Comparison of ENCODE assay signal across 15 cellular contexts in the genomic region with DNA sequence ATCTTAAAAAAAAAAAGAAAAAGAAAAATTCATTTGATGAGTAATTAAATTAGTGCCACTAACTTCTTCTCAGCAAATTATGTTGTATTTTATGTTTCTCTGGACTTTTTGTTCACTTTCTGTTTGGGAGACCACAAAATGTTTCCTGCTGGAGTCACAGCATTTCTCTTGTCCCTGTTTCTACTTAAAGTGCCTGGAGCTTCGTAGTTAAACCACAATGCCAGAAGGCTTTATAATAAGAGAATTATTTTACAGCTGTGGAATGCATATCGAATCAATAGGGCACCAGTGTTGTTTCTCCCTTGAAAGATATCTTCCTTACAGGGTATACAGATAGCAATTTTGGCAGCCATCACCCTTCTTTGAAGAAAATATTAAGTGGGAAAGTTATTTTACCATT. TPM values are rescaled to one million over a fixed set of nuclear protein-coding genes. Genes with fewer than 3 reads are reported as not detected.
DNase-seq lines count a peak whose midpoint lies in the region.
"Had no signal": no experiment of that assay in that cellular context is flagged by ENCODE, and none has a peak within 500 bp of the region (broad histone marks: within the 10 kb centered on the region; RNA-seq: fewer than 3 reads in every experiment).

No MANE protein-coding gene starts in this region.

- peak overlapping the region; percentile 59 for H3K4me3 Mint-ChIP-seq in activated CD4-positive, alpha-beta T cell treated with anti-CD3 and anti-CD28 coated beads, Interleukin-2, amount 10 ng/mL, durations not matched to agents 24 days and 14 days
- H3K4me3 Mint-ChIP-seq: dendritic cell treated with granulocyte-macrophage colony-stimulating factor and Interleukin-4, amounts not matched to agents 40 ng/mL and 50 ng/mL, for 4 days; stimulated activated naive CD8-positive, alpha-beta T cell treated with anti-CD3 and anti-CD28 coated beads, Interleukin-15, Interleukin-2, amounts not matched to agents 100 ng/mL and 50 ng/mL, for 24 hours had no signal

- intact Hi-C loops in activated CD4-positive, alpha-beta T cell treated with anti-CD3 and anti-CD28 coated beads, Interleukin-2, amount 10 ng/mL, durations not matched to agents 24 days and 14 days (cut with micrococcal nuclease) = loop anchor here (5.0 to 10.0 kb wide), 9 partner anchors 337 to 1292 kb away; a partner anchor contains a TSS

- peaks cover 49% of the 10 kb centered on the region for H3K4me1 ChIP-seq in skeletal muscle satellite cell (ENCODE audit: control insufficient read depth, insufficient read depth, low read length)
- peaks cover 10% of the 10 kb centered on the region for H3K4me1 ChIP-seq in effector memory CD4-positive, alpha-beta T cell (ENCODE audit: control insufficient read depth, insufficient read depth, low read length, poor library complexity, severe bottlenecking)

- peak overlapping the region; percentile 58 for H3K9ac ChIP-seq in skeletal muscle satellite cell (ENCODE audit: low read depth, low read length)

- no peaks in the 10 kb centered on the region for H3K27me3 ChIP-seq in skeletal muscle satellite cell (ENCODE audit: control insufficient read depth, insufficient read depth, low read length)
- no peaks in the 10 kb centered on the region for H3K27me3 ChIP-seq in effector memory CD4-positive, alpha-beta T cell (replicated peaks; ENCODE audit: control insufficient read depth, insufficient read depth, low read length, poor library complexity, severe bottlenecking)
- H3K27me3 ChIP-seq: esophagus squamous epithelium, neutrophil had no signal

- H3K27me3 Mint-ChIP-seq in activated CD4-positive, alpha-beta T cell treated with anti-CD3 and anti-CD28 coated beads, Interleukin-2, amount 10 ng/mL, durations not matched to agents 24 days and 14 days = no peaks in the 10 kb centered on the region
- H3K27me3 Mint-ChIP-seq: activated naive CD8-positive, alpha-beta T cell; dendritic cell treated with granulocyte-macrophage colony-stimulating factor and Interleukin-4, amounts not matched to agents 40 ng/mL and 50 ng/mL, for 4 days; stimulated activated naive CD8-positive, alpha-beta T cell treated with anti-CD3 and anti-CD28 coated beads, Interleukin-15, Interleukin-2, amounts not matched to agents 100 ng/mL and 50 ng/mL, for 24 hours had no signal

- no peak for DNase-seq in activated CD4-positive, alpha-beta T cell treated with anti-CD3 and anti-CD28 coated beads, Interleukin-2, amount 10 ng/mL, durations not matched to agents 24 days and 14 days
- no peak for DNase-seq in activated CD4-positive, alpha-beta T cell treated with anti-CD3 and anti-CD28 coated beads, Interleukin-2, amount 50 U/mL, for 1 hour
- DNase-seq in NCI-H226 (peak; percentile 27), dedifferentiated amniotic fluid mesenchymal stem cell (ENCODE audit: extremely low spot score) (peak; percentile 89), COR-L47 (lab: John Stamatoyannopoulos, UW) (no peak), NCI-H1417 treated with DMSO at 0.1 percent for 48 hours (lab: John Stamatoyannopoulos, UW) (no peak)
- DNase-seq in effector memory CD4-positive, alpha-beta T cell = no peak
- DNase-seq: ACHN; activated CD8-positive, alpha-beta memory T cell treated with anti-CD3 and anti-CD28 coated beads, Interleukin-2, amount 50 U/mL, for 48 hours; esophagus squamous epithelium had no signal

- peak overlapping the region; percentile 74 for H3K4me2 ChIP-seq in skeletal muscle satellite cell (ENCODE audit: low read length)

- peak overlapping the region; percentile 19 for H3K4me3 ChIP-seq in skeletal muscle satellite cell (ENCODE audit: low read length)
- no peak overlapping the region for H3K4me3 ChIP-seq in effector memory CD4-positive, alpha-beta T cell (ENCODE audit: insufficient read depth, low read depth, low read length, poor library complexity, severe bottlenecking)

- peaks cover 31% of the 10 kb centered on the region for H3K36me3 Mint-ChIP-seq in activated CD4-positive, alpha-beta T cell treated with anti-CD3 and anti-CD28 coated beads, Interleukin-2, amount 10 ng/mL, durations not matched to agents 24 days and 14 days (ENCODE audit: low read depth)

- no peak overlapping the region for H3K27ac ChIP-seq in effector memory CD4-positive, alpha-beta T cell (ENCODE audit: insufficient read depth, low read length, poor library complexity, severe bottlenecking)
- H3K27ac ChIP-seq: esophagus squamous epithelium, neutrophil had no signal

- no peaks in the 10 kb centered on the region for H3K9me3 Mint-ChIP-seq in activated CD4-positive, alpha-beta T cell treated with anti-CD3 and anti-CD28 coated beads, Interleukin-2, amount 10 ng/mL, durations not matched to agents 24 days and 14 days

- peaks cover 11% of the 10 kb centered on the region for H3K36me3 ChIP-seq in skeletal muscle satellite cell (ENCODE audit: insufficient read depth, low read length)
- H3K36me3 ChIP-seq in effector memory CD4-positive, alpha-beta T cell (ENCODE audit: control insufficient read depth, insufficient read depth, low read length) = no peaks in the 10 kb centered on the region
- H3K36me3 ChIP-seq: neutrophil had no signal

- peaks cover 35% of the 10 kb centered on the region for H3K4me1 Mint-ChIP-seq in activated CD4-positive, alpha-beta T cell treated with anti-CD3 and anti-CD28 coated beads, Interleukin-2, amount 10 ng/mL, durations not matched to agents 24 days and 14 days

- H3K9me3 ChIP-seq in skeletal muscle satellite cell (replicated peaks; ENCODE audit: low read length) = peaks cover 4% of the 10 kb centered on the region
- H3K9me3 ChIP-seq in effector memory CD4-positive, alpha-beta T cell (ENCODE audit: control insufficient read depth, low read length) = no peaks in the 10 kb centered on the region
- H3K9me3 ChIP-seq: neutrophil had no signal

- H3K27ac Mint-ChIP-seq in activated CD4-positive, alpha-beta T cell treated with anti-CD3 and anti-CD28 coated beads, Interleukin-2, amount 10 ng/mL, durations not matched to agents 24 days and 14 days = peak overlapping the region; percentile 34
- H3K27ac Mint-ChIP-seq: activated naive CD8-positive, alpha-beta T cell; dendritic cell treated with granulocyte-macrophage colony-stimulating factor and Interleukin-4, amounts not matched to agents 40 ng/mL and 50 ng/mL, for 4 days; stimulated activated naive CD8-positive, alpha-beta T cell treated with anti-CD3 and anti-CD28 coated beads, Interleukin-15, Interleukin-2, amounts not matched to agents 100 ng/mL and 50 ng/mL, for 24 hours had no signal

RNA-seq across cellular contexts. Expression of a gene that starts 3.2 kb away (rescaled TPM):
- total RNA-seq in activated CD4-positive, alpha-beta T cell treated with anti-CD3 and anti-CD28 coated beads, Interleukin-2, amount 10 ng/mL, durations not matched to agents 24 days and 14 days = 24.9 and 25.8 TPM in 2 replicates
- total RNA-seq in skeletal muscle satellite cell (2012; rRNA removed) = 21.3 and 24.5 TPM in 2 replicates

RNA-seq across cellular contexts. Expression of a gene that starts 3.4 kb away (rescaled TPM):
- total RNA-seq in activated CD4-positive, alpha-beta T cell treated with anti-CD3 and anti-CD28 coated beads, Interleukin-2, amount 10 ng/mL, durations not matched to agents 24 days and 14 days = 2.1 and 2.7 TPM in 2 replicates
- total RNA-seq in skeletal muscle satellite cell (2012; rRNA removed) = 2.0 and 2.3 TPM in 2 replicates

Comparison
In these comparisons a context has a peak if more than half of its experiments do, and no peak if none do; other contexts are left out.
1. DNase-seq: peak in NCI-H226 (single experiment) and dedifferentiated amniotic fluid mesenchymal stem cell (single experiment); none in activated CD4-positive, alpha-beta T cell treated with anti-CD3 and anti-CD28 coated beads, Interleukin-2, amount 10 ng/mL, durations not matched to agents 24 days and 14 days (single experiment), activated CD4-positive, alpha-beta T cell treated with anti-CD3 and anti-CD28 coated beads, Interleukin-2, amount 50 U/mL, for 1 hour (single experiment), COR-L47 (single experiment), NCI-H1417 treated with DMSO at 0.1 percent for 48 hours (single experiment) and effector memory CD4-positive, alpha-beta T cell (0 of 3).